ENCODE assay signal across 17 cellular contexts in genomic region chr5:78806544-78806943, GRCh38.
DNase-seq lines count a peak whose midpoint lies in the region; ATAC-seq, FAIRE-seq and TF ChIP-seq lines count a peak whose summit lies in the region.
"Had no signal": no experiment of that assay in that cellular context is flagged by ENCODE, and none has a peak within 500 bp of the region (broad histone marks: within the 10 kb centered on the region; RNA-seq: fewer than 3 reads in every experiment).

No MANE protein-coding gene starts in this region.

- H3K79me2 ChIP-seq in astrocyte (ENCODE audit: insufficient read depth, low read length) = no peaks in the 10 kb centered on the region

- peaks cover 26% of the 10 kb centered on the region for H3K4me1 Mint-ChIP-seq in astrocyte (ENCODE audit: low read depth, unreplicated experiment)
- H3K4me1 Mint-ChIP-seq in CD4-positive, alpha-beta memory T cell = no peaks in the 10 kb centered on the region
- no peaks in the 10 kb centered on the region for H3K4me1 Mint-ChIP-seq in stimulated activated effector memory CD8-positive, alpha-beta T cell treated with anti-CD3 and anti-CD28 coated beads, Interleukin-12 subunit alpha, Interleukin-12 subunit beta, amount 100 ng/mL, for 72 hours

- H2AFZ ChIP-seq in astrocyte (ENCODE audit: low read depth, low read length) = peak overlapping the region; percentile 32

- H3K36me3 Mint-ChIP-seq in astrocyte (ENCODE audit: low read depth, unreplicated experiment) = peaks cover 5% of the 10 kb centered on the region
- H3K36me3 Mint-ChIP-seq in CD4-positive, alpha-beta memory T cell = peaks cover 1 to 25% of the 10 kb centered on the region in 2 donors
- H3K36me3 Mint-ChIP-seq in stimulated activated effector memory CD8-positive, alpha-beta T cell treated with anti-CD3 and anti-CD28 coated beads, Interleukin-12 subunit alpha, Interleukin-12 subunit beta, amount 100 ng/mL, for 72 hours = no peaks in the 10 kb centered on the region

- no peak for ATAC-seq in stimulated activated effector memory CD8-positive, alpha-beta T cell treated with anti-CD3 and anti-CD28 coated beads, Interleukin-12 subunit alpha, Interleukin-12 subunit beta, amount 100 ng/mL, for 72 hours
- ATAC-seq in GM18909 (IDR thresholded peaks at IDR 0.05; ENCODE audit: poor library complexity, unreplicated experiment) = no peak
- ATAC-seq: A549, heart right ventricle had no signal

- no peaks in the 10 kb centered on the region for H4K20me1 ChIP-seq in astrocyte (ENCODE audit: insufficient read depth, low read length)

- H3K4me3 Mint-ChIP-seq in astrocyte (ENCODE audit: unreplicated experiment) = no peak overlapping the region
- H3K4me3 Mint-ChIP-seq in CD4-positive, alpha-beta memory T cell = no peak overlapping the region
- H3K4me3 Mint-ChIP-seq in stimulated activated effector memory CD8-positive, alpha-beta T cell treated with anti-CD3 and anti-CD28 coated beads, Interleukin-12 subunit alpha, Interleukin-12 subunit beta, amount 100 ng/mL, for 72 hours = no peak overlapping the region
- H3K4me3 Mint-ChIP-seq: activated B cell treated with CpG ODN at 0.5 μM for 24 hours had no signal

- POLR2A ChIA-PET in AG04449 (lab: Yijun Ruan, JAX) = no interaction called here
- POLR2A ChIA-PET in CD4-positive, alpha-beta memory T cell (lab: Charles Lee; ENCODE audit: partially characterized antibody) = no interaction called here

- peak overlapping the region; percentile 28 for H3K9ac ChIP-seq in astrocyte (ENCODE audit: low read length)

- no peaks in the 10 kb centered on the region for H3K9me3 Mint-ChIP-seq in astrocyte (ENCODE audit: unreplicated experiment)
- peaks cover 0 to 8% (median 4%) of the 10 kb centered on the region in 8 donors for H3K9me3 Mint-ChIP-seq in CD4-positive, alpha-beta memory T cell
- peaks cover 6% of the 10 kb centered on the region for H3K9me3 Mint-ChIP-seq in stimulated activated effector memory CD8-positive, alpha-beta T cell treated with anti-CD3 and anti-CD28 coated beads, Interleukin-12 subunit alpha, Interleukin-12 subunit beta, amount 100 ng/mL, for 72 hours

- H3K27me3 Mint-ChIP-seq in astrocyte (ENCODE audit: low read depth, unreplicated experiment) = no peaks in the 10 kb centered on the region
- no peaks in the 10 kb centered on the region for H3K27me3 Mint-ChIP-seq in CD4-positive, alpha-beta memory T cell
- H3K27me3 Mint-ChIP-seq: activated B cell treated with CpG ODN at 0.5 μM for 24 hours had no signal

- peak overlapping the region; percentile 78 for H3K27ac Mint-ChIP-seq in astrocyte (ENCODE audit: unreplicated experiment)
- no peak overlapping the region for H3K27ac Mint-ChIP-seq in CD4-positive, alpha-beta memory T cell
- H3K27ac Mint-ChIP-seq in stimulated activated effector memory CD8-positive, alpha-beta T cell treated with anti-CD3 and anti-CD28 coated beads, Interleukin-12 subunit alpha, Interleukin-12 subunit beta, amount 100 ng/mL, for 72 hours = no peak overlapping the region
- H3K27ac Mint-ChIP-seq: activated B cell treated with CpG ODN at 0.5 μM for 24 hours had no signal

- peak; percentile 96 for FAIRE-seq in astrocyte (lab: Jason Lieb, UNC)
- FAIRE-seq: A549 had no signal

- CTCF ChIA-PET in AG04449 (lab: Yijun Ruan, JAX) = interaction anchor here (0.8 to 1.1 kb wide), 2 partner anchors 18 to 74 kb away, joined by 3 to 4 read pairs; no protein-coding TSS in a partner anchor
- CTCF ChIA-PET in CD4-positive, alpha-beta memory T cell (lab: Charles Lee; ENCODE audit: partially characterized antibody) = no interaction called here

- H3K27ac ChIP-seq in astrocyte (ENCODE audit: low read depth, low read length) = peak overlapping the region; percentile 75
- H3K27ac ChIP-seq in CD4-positive, alpha-beta memory T cell (ENCODE audit: low read depth, low read length) = no peak overlapping the region
- H3K27ac ChIP-seq: A549, heart right ventricle, neutrophil, transverse colon had no signal

- TF ChIP-seq CTCF in AG04449 (IDR thresholded peaks at IDR 0.05; ENCODE audit: insufficient read depth, low read length, missing control alignments) = no peak
- TF ChIP-seq CTCF in astrocyte (IDR thresholded peaks at IDR 0.05; ENCODE audit: insufficient read depth, low read depth, low read length) = no peak

- DNase-seq in AG04449 (ENCODE audit: low read depth, low spot score) (peak; percentile 59), HS-27A (ENCODE audit: low read depth) (peak; percentile 84), astrocyte (ENCODE audit: low read depth) (peak; percentile 99), hepatic stellate cell (ENCODE audit: low spot score) (peak; percentile 83), posterior vena cava (ENCODE audit: low spot score) (no peak)
- DNase-seq in CD4-positive, alpha-beta memory T cell = no peak
- DNase-seq in stimulated activated effector memory CD8-positive, alpha-beta T cell treated with anti-CD3 and anti-CD28 coated beads, Interleukin-12 subunit alpha, Interleukin-12 subunit beta, amount 100 ng/mL, for 72 hours (ENCODE audit: low spot score in 2 of 2) = no peak
- DNase-seq: activated B cell treated with CpG ODN at 0.5 μM for 24 hours; heart right ventricle; NCI-H187; NCI-H774; stimulated activated CD4-positive, alpha-beta T cell treated with anti-CD3 and anti-CD28 coated beads, Interleukin-15, amount 100 ng/mL, for 24 hours; transverse colon had no signal

- intact Hi-C loops in CD4-positive, alpha-beta memory T cell (cut with micrococcal nuclease) = no loop called here
- intact Hi-C loops in posterior vena cava (cut with DNase I) = no loop called here

- H3K4me1 ChIP-seq in astrocyte (ENCODE audit: insufficient read depth, low read length) = peaks cover 21% of the 10 kb centered on the region
- H3K4me1 ChIP-seq in CD4-positive, alpha-beta memory T cell (ENCODE audit: insufficient read depth, low read length) = no peaks in the 10 kb centered on the region
- H3K4me1 ChIP-seq: A549, transverse colon had no signal

- H3K4me3 ChIP-seq in AG04449 (ENCODE audit: low read depth, low read length) (no peak overlapping the region), astrocyte (ENCODE audit: insufficient read depth, low read depth, low read length) (no peak overlapping the region)
- H3K4me3 ChIP-seq in CD4-positive, alpha-beta memory T cell (ENCODE audit: low read length in 2 of 2) = no peak overlapping the region
- H3K4me3 ChIP-seq: A549, heart right ventricle, lung, transverse colon had no signal

- H3K9me3 ChIP-seq in astrocyte (ENCODE audit: insufficient read depth, low read depth, low read length) = no peaks in the 10 kb centered on the region
- H3K9me3 ChIP-seq in CD4-positive, alpha-beta memory T cell (ENCODE audit: control insufficient read depth in 1 of 2, low read length in 2 of 2) = no peaks in the 10 kb centered on the region
- H3K9me3 ChIP-seq: A549, heart right ventricle, neutrophil, transverse colon had no signal

- peak overlapping the region; percentile 62 for H3K4me2 ChIP-seq in astrocyte (ENCODE audit: low read length)
- H3K4me2 ChIP-seq: A549 had no signal

- H3K36me3 ChIP-seq in astrocyte (ENCODE audit: insufficient read depth, low read length) = no peaks in the 10 kb centered on the region
- H3K36me3 ChIP-seq in CD4-positive, alpha-beta memory T cell (ENCODE audit: insufficient read depth, low read length) = no peaks in the 10 kb centered on the region
- H3K36me3 ChIP-seq: heart right ventricle, neutrophil, transverse colon had no signal

- no peaks in the 10 kb centered on the region for H3K27me3 ChIP-seq in astrocyte (ENCODE audit: insufficient read depth, low read length)
- H3K27me3 ChIP-seq in CD4-positive, alpha-beta memory T cell (ENCODE audit: insufficient read depth, low read length) = no peaks in the 10 kb centered on the region
- H3K27me3 ChIP-seq: heart right ventricle, neutrophil, transverse colon had no signal

Comparison
In these comparisons a context has a peak if more than half of its experiments do, and no peak if none do; other contexts are left out.
1. DNase-seq: peak in AG04449 (single experiment), HS-27A (single experiment), astrocyte (single experiment) and hepatic stellate cell (single experiment); none in CD4-positive, alpha-beta memory T cell (0 of 5), stimulated activated effector memory CD8-positive, alpha-beta T cell treated with anti-CD3 and anti-CD28 coated beads, Interleukin-12 subunit alpha, Interleukin-12 subunit beta, amount 100 ng/mL, for 72 hours (0 of 2) and posterior vena cava (single experiment).